In genomic region chr15:93829115-93829849, GRCh38 we compare ENCODE assay signal across 9 cellular contexts.
DNase-seq lines count a peak whose midpoint lies in the region; ATAC-seq lines count a peak whose summit lies in the region.
"Had no signal": no experiment of that assay in that cellular context is flagged by ENCODE, and none has a peak within 500 bp of the region (broad histone marks: within the 10 kb centered on the region; RNA-seq: fewer than 3 reads in every experiment).

No MANE protein-coding gene starts in this region.

- H3K27me3 Mint-ChIP-seq in activated naive CD4-positive, alpha-beta T cell treated with anti-CD3 and anti-CD28 coated beads, Interleukin-2, amount 10 ng/mL, durations not matched to agents 7 days and 5 days, result no peaks in the 10 kb centered on the region

- H3K4me1 Mint-ChIP-seq in activated naive CD4-positive, alpha-beta T cell treated with anti-CD3 and anti-CD28 coated beads, Interleukin-2, amount 10 ng/mL, durations not matched to agents 7 days and 5 days, result no peaks in the 10 kb centered on the region

- no peaks in the 10 kb centered on the region for H3K36me3 Mint-ChIP-seq in activated naive CD4-positive, alpha-beta T cell treated with anti-CD3 and anti-CD28 coated beads, Interleukin-2, amount 10 ng/mL, durations not matched to agents 7 days and 5 days

- intact Hi-C loops in Right ventricle myocardium superior (cut with DNase I), result no loop called here

- CTCF ChIA-PET in activated naive CD4-positive, alpha-beta T cell treated with anti-CD3 and anti-CD28 coated beads, Interleukin-2, amount 10 ng/mL, durations not matched to agents 7 days and 5 days (lab: Charles Lee), result interaction anchor here (0.6 kb wide), 1 partner anchor 558 kb away, joined by 3 read pairs; no protein-coding TSS in a partner anchor

- DNase-seq in NCI-H1417 (lab: John Stamatoyannopoulos, UW), result peak in 2 of 3 experiments; percentile 29 to 48
- no peak for DNase-seq in NCI-H1417 treated with DMSO at 0.1 percent for 48 hours (lab: John Stamatoyannopoulos, UW)
- DNase-seq in RPMI7951 (ENCODE audit: low read depth), result peak; percentile 84
- no peak for DNase-seq in Right ventricle myocardium superior
- peak; percentile 26 for DNase-seq in stromal cell of bone marrow (ENCODE audit: low read depth)
- no peak for DNase-seq in HuH-7.5 (ENCODE audit: low spot score)
- no peak for DNase-seq in activated naive CD4-positive, alpha-beta T cell treated with anti-CD3 and anti-CD28 coated beads, Interleukin-2, amount 10 ng/mL, durations not matched to agents 7 days and 5 days
- DNase-seq: right lobe of liver had no signal

- ATAC-seq in Right ventricle myocardium superior (ENCODE audit: poor library complexity), result peak; percentile 86
- no peak for ATAC-seq in GM21737 (IDR thresholded peaks at IDR 0.05; ENCODE audit: unreplicated experiment)

- H3K9me3 Mint-ChIP-seq in activated naive CD4-positive, alpha-beta T cell treated with anti-CD3 and anti-CD28 coated beads, Interleukin-2, amount 10 ng/mL, durations not matched to agents 7 days and 5 days, result no peaks in the 10 kb centered on the region

- H3K4me3 Mint-ChIP-seq in activated naive CD4-positive, alpha-beta T cell treated with anti-CD3 and anti-CD28 coated beads, Interleukin-2, amount 10 ng/mL, durations not matched to agents 7 days and 5 days, result no peak overlapping the region

- H3K27ac Mint-ChIP-seq in activated naive CD4-positive, alpha-beta T cell treated with anti-CD3 and anti-CD28 coated beads, Interleukin-2, amount 10 ng/mL, durations not matched to agents 7 days and 5 days, result no peak overlapping the region

Comparison
In these comparisons a context has a peak if more than half of its experiments do, and no peak if none do; other contexts are left out.
1. DNase-seq: peak in NCI-H1417 (2 of 3), RPMI7951 (single experiment) and stromal cell of bone marrow (single experiment); none in NCI-H1417 treated with DMSO at 0.1 percent for 48 hours (single experiment), Right ventricle myocardium superior (single experiment), HuH-7.5 (single experiment) and activated naive CD4-positive, alpha-beta T cell treated with anti-CD3 and anti-CD28 coated beads, Interleukin-2, amount 10 ng/mL, durations not matched to agents 7 days and 5 days (single experiment).